ENCODE assay signal across 28 cellular contexts in the genomic region with DNA sequence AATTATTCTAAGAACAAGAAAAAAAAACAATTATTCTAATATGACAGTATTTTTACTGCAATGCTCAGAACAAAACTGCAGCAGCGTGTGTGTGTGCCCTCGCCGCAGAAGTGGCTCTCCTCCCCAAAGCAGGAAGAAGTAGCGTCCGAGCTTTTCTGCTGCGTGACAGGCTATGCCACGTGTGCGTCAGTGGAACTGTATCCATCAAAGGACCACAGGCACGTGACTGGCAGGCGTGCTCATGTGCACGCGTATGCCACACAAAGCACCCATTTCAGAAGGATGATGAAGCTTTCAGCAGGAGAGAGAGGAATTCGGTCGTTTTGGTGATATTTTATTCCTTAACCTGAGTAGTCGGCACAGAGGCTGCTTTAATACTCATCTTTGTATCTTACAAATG. TPM values are rescaled to one million over a fixed set of nuclear protein-coding genes. Genes with fewer than 3 reads are reported as not detected.
DNase-seq lines count a peak whose midpoint lies in the region; ATAC-seq and TF ChIP-seq lines count a peak whose summit lies in the region.
"Had no signal": no experiment of that assay in that cellular context is flagged by ENCODE, and none has a peak within 500 bp of the region (broad histone marks: within the 10 kb centered on the region; RNA-seq: fewer than 3 reads in every experiment).

No MANE protein-coding gene starts in this region.

- no peak overlapping the region for H3K27ac ChIP-seq in A673 (ENCODE audit: low read depth, low read length, poor library complexity, severe bottlenecking)
- H3K27ac ChIP-seq: lower lobe of right lung, right atrium auricular region, upper lobe of left lung had no signal

- ATAC-seq in natural killer cell, result no peak
- no peak for ATAC-seq in GM21526 (IDR thresholded peaks at IDR 0.05; ENCODE audit: low FRiP score, unreplicated experiment)
- ATAC-seq: HCT116, K562, lower lobe of right lung had no signal

- H3K9me3 ChIP-seq in A673 (ENCODE audit: low read depth, low read length, poor library complexity, severe bottlenecking), result no peaks in the 10 kb centered on the region
- H3K9me3 ChIP-seq: BE2C, lower lobe of right lung, right atrium auricular region, upper lobe of left lung had no signal

- CTCF ChIA-PET in A673 (lab: Charles Lee), result no interaction called here

- TF ChIP-seq CTCF in chondrocyte (IDR thresholded peaks at IDR 0.05) (no peak), natural killer cell (IDR thresholded peaks at IDR 0.05) (no peak), type B pancreatic cell (conservative IDR thresholded peaks at IDR 0.05) (no peak), A673 (conservative IDR thresholded peaks at IDR 0.05; ENCODE audit: low read depth, low read length) (no peak)

- intact Hi-C loops in natural killer cell (cut with micrococcal nuclease) (no loop called here), A673 (cut with micrococcal nuclease; ENCODE audit: unreplicated experiment) (no loop called here)

- no peak overlapping the region for H3K4me3 ChIP-seq in A673 (ENCODE audit: low read depth, low read length, poor library complexity, severe bottlenecking)
- H3K4me3 ChIP-seq: K562, lower lobe of right lung, right atrium auricular region, upper lobe of left lung had no signal

- POLR2A ChIA-PET in A673 (lab: Charles Lee; ENCODE audit: low non-redundant PET), result no interaction called here

- peaks cover 43% of the 10 kb centered on the region for H3K36me3 ChIP-seq in A673 (ENCODE audit: insufficient read depth, low read length, poor library complexity, severe bottlenecking)

- peaks cover 31% of the 10 kb centered on the region for H3K4me1 Mint-ChIP-seq in activated naive CD4-positive, alpha-beta T cell treated with anti-CD3 and anti-CD28 coated beads, Interleukin-2, amount 50 U/mL, for 24 hours
- H3K4me1 Mint-ChIP-seq in chondrocyte (ENCODE audit: low read depth) (peaks cover 23% of the 10 kb centered on the region), natural killer cell (peaks cover 13 to 27% of the 10 kb centered on the region in 2 donors), type B pancreatic cell (ENCODE audit: unreplicated experiment) (peaks cover 20% of the 10 kb centered on the region)
- peaks cover 23% of the 10 kb centered on the region for H3K4me1 Mint-ChIP-seq in activated naive CD8-positive, alpha-beta T cell treated with anti-CD3 and anti-CD28 coated beads for 36 hours

- peaks cover 14% of the 10 kb centered on the region for H3K36me3 Mint-ChIP-seq in activated naive CD4-positive, alpha-beta T cell treated with anti-CD3 and anti-CD28 coated beads, Interleukin-2, amount 50 U/mL, for 24 hours
- H3K36me3 Mint-ChIP-seq in chondrocyte (ENCODE audit: low read depth) (peaks cover 12% of the 10 kb centered on the region), natural killer cell (peaks cover 6% of the 10 kb centered on the region), type B pancreatic cell (peaks cover 26% of the 10 kb centered on the region)
- peaks cover 17% of the 10 kb centered on the region for H3K36me3 Mint-ChIP-seq in activated naive CD8-positive, alpha-beta T cell treated with anti-CD3 and anti-CD28 coated beads for 36 hours

- no TSS peak for BruUV-seq in A673 (replicated peaks; lab: Mats Ljungman, UMichigan)

- H3K9me3 Mint-ChIP-seq in activated naive CD4-positive, alpha-beta T cell treated with anti-CD3 and anti-CD28 coated beads, Interleukin-2, amount 50 U/mL, for 24 hours, result no peaks in the 10 kb centered on the region
- H3K9me3 Mint-ChIP-seq in chondrocyte (ENCODE audit: low read depth), result no peaks in the 10 kb centered on the region
- no peaks in the 10 kb centered on the region for H3K9me3 Mint-ChIP-seq in natural killer cell
- H3K9me3 Mint-ChIP-seq in type B pancreatic cell, result no peaks in the 10 kb centered on the region
- peaks cover 3% of the 10 kb centered on the region for H3K9me3 Mint-ChIP-seq in activated naive CD8-positive, alpha-beta T cell treated with anti-CD3 and anti-CD28 coated beads for 36 hours
- H3K9me3 Mint-ChIP-seq: activated CD4-positive, alpha-beta memory T cell treated with anti-CD3 and anti-CD28 coated beads, Interleukin-2, amount 10 ng/mL, durations not matched to agents 7 days and 5 days; stimulated activated naive CD8-positive, alpha-beta T cell treated with anti-CD3 and anti-CD28 coated beads, Interleukin-15, Interleukin-2, amounts not matched to agents 100 ng/mL and 50 ng/mL, for 24 hours had no signal

- no peaks in the 10 kb centered on the region for H3K27me3 Mint-ChIP-seq in activated naive CD4-positive, alpha-beta T cell treated with anti-CD3 and anti-CD28 coated beads, Interleukin-2, amount 50 U/mL, for 24 hours
- H3K27me3 Mint-ChIP-seq in chondrocyte (ENCODE audit: low read depth) (no peaks in the 10 kb centered on the region), natural killer cell (ENCODE audit: low read depth in 2 of 2) (no peaks in the 10 kb centered on the region), type B pancreatic cell (peaks cover 18% of the 10 kb centered on the region)
- H3K27me3 Mint-ChIP-seq in activated naive CD8-positive, alpha-beta T cell treated with anti-CD3 and anti-CD28 coated beads for 36 hours, result no peaks in the 10 kb centered on the region

- DNase-seq in activated naive CD4-positive, alpha-beta T cell treated with Interleukin-2 at 50 U/mL for 16 hours, result no peak
- DNase-seq in chondrocyte (ENCODE audit: low spot score) (peak; percentile 26), natural killer cell (no peak), type B pancreatic cell (ENCODE audit: extremely low spot score, unreplicated experiment) (no peak), A673 (ENCODE audit: low spot score) (no peak)
- DNase-seq in activated naive CD8-positive, alpha-beta T cell treated with anti-CD3 and anti-CD28 coated beads for 36 hours, result no peak
- DNase-seq: 8988T; activated CD4-positive, alpha-beta memory T cell treated with anti-CD3 and anti-CD28 coated beads, Interleukin-2, amount 10 ng/mL, durations not matched to agents 7 days and 5 days; activated CD4-positive, CD25-positive, alpha-beta regulatory T cell; amniotic stem cell; BE2C; central memory CD4-positive, alpha-beta T cell; erythroblast; foreskin fibroblast; lower lobe of right lung; NCI-H1694; NCI-H69; Right ventricle myocardium superior; stimulated activated CD4-positive, alpha-beta T cell treated with anti-CD3 and anti-CD28 coated beads, Interleukin-12 subunit alpha, Interleukin-12 subunit beta, amount 100 ng/mL, for 4 hours; stimulated activated CD4-positive, alpha-beta T cell treated with anti-CD3 and anti-CD28 coated beads, Interleukin-4, amount 100 ng/mL, for 4 hours; T1000; upper lobe of left lung had no signal

- H3K27me3 ChIP-seq in A673 (replicated peaks; ENCODE audit: insufficient read depth, low read depth, low read length, poor library complexity), result no peaks in the 10 kb centered on the region
- H3K27me3 ChIP-seq: BE2C, right atrium auricular region, upper lobe of left lung had no signal

- H3K4me1 ChIP-seq in A673 (ENCODE audit: insufficient read depth, low read length, poor library complexity, severe bottlenecking), result peaks cover 10% of the 10 kb centered on the region

- no peak overlapping the region for H3K27ac Mint-ChIP-seq in activated naive CD4-positive, alpha-beta T cell treated with anti-CD3 and anti-CD28 coated beads, Interleukin-2, amount 50 U/mL, for 24 hours
- H3K27ac Mint-ChIP-seq in chondrocyte (ENCODE audit: unreplicated experiment), result no peak overlapping the region
- no peak overlapping the region for H3K27ac Mint-ChIP-seq in natural killer cell
- H3K27ac Mint-ChIP-seq in type B pancreatic cell, result no peak overlapping the region
- H3K27ac Mint-ChIP-seq in activated naive CD8-positive, alpha-beta T cell treated with anti-CD3 and anti-CD28 coated beads for 36 hours, result no peak overlapping the region
- H3K27ac Mint-ChIP-seq: activated CD4-positive, alpha-beta memory T cell treated with anti-CD3 and anti-CD28 coated beads, Interleukin-2, amount 10 ng/mL, durations not matched to agents 7 days and 5 days; stimulated activated naive CD8-positive, alpha-beta T cell treated with anti-CD3 and anti-CD28 coated beads, Interleukin-15, Interleukin-2, amounts not matched to agents 100 ng/mL and 50 ng/mL, for 24 hours had no signal

- peak overlapping the region; percentile 47 for H3K4me3 Mint-ChIP-seq in activated naive CD4-positive, alpha-beta T cell treated with anti-CD3 and anti-CD28 coated beads, Interleukin-2, amount 50 U/mL, for 24 hours
- no peak overlapping the region for H3K4me3 Mint-ChIP-seq in chondrocyte (ENCODE audit: unreplicated experiment)
- H3K4me3 Mint-ChIP-seq in natural killer cell, result peak overlapping the region; percentile 43
- H3K4me3 Mint-ChIP-seq in type B pancreatic cell, result peak overlapping the region; percentile 65
- no peak overlapping the region for H3K4me3 Mint-ChIP-seq in activated naive CD8-positive, alpha-beta T cell treated with anti-CD3 and anti-CD28 coated beads for 36 hours
- H3K4me3 Mint-ChIP-seq: activated CD4-positive, alpha-beta memory T cell treated with anti-CD3 and anti-CD28 coated beads, Interleukin-2, amount 10 ng/mL, durations not matched to agents 7 days and 5 days; stimulated activated naive CD8-positive, alpha-beta T cell treated with anti-CD3 and anti-CD28 coated beads, Interleukin-15, Interleukin-2, amounts not matched to agents 100 ng/mL and 50 ng/mL, for 24 hours had no signal

RNA-seq across cellular contexts. Expression of gene TCFL5, which starts 3.6 kb away (rescaled TPM):
- total RNA-seq in chondrocyte, result 12.7 to 20.0 TPM (median 13.0 TPM) in 3 replicates
- total RNA-seq in natural killer cell, result 1 to 10 TPM; 5.1 to 8.0 (median 6.4) TPM
- 6.1 and 11.8 TPM in 2 replicates for total RNA-seq in type B pancreatic cell (ENCODE audit: low replicate concordance)
- total RNA-seq in A673 (2021), result 13.9 and 16.1 TPM in 2 replicates
- 1 to 10 TPM; 5.4 to 5.8 TPM for total RNA-seq in activated naive CD8-positive, alpha-beta T cell treated with anti-CD3 and anti-CD28 coated beads for 36 hours

RNA-seq across cellular contexts. Expression of gene COL9A3, which starts 41.2 kb away (rescaled TPM):
- total RNA-seq in chondrocyte (8.6 to 11.3 TPM (median 8.9 TPM) in 3 replicates), natural killer cell (1 to 10 TPM in 1 of 3 donors, not detected in 2; 1.9 TPM), type B pancreatic cell (ENCODE audit: low replicate concordance) (8.8 and 21.2 TPM in 2 replicates), A673 (2021) (8.4 and 11.7 TPM in 2 replicates)
- 1 to 10 TPM in 1 of 2 experiments, under 1 TPM in 1; 0.35 to 1.0 TPM for total RNA-seq in activated naive CD8-positive, alpha-beta T cell treated with anti-CD3 and anti-CD28 coated beads for 36 hours
- total RNA-seq: activated CD4-positive, alpha-beta memory T cell treated with anti-CD3 and anti-CD28 coated beads, Interleukin-2, amount 10 ng/mL, durations not matched to agents 7 days and 5 days had no signal

RNA-seq across cellular contexts. Expression of gene OGFR, which starts 53.4 kb away (rescaled TPM):
- 31.5 to 32.2 TPM (median 31.8 TPM) in 3 replicates for total RNA-seq in chondrocyte
- total RNA-seq in natural killer cell, result 10 to 100 TPM; 71.0 to 84.0 (median 83.0) TPM
- total RNA-seq in type B pancreatic cell (ENCODE audit: low replicate concordance), result 42.8 and 49.6 TPM in 2 replicates
- 46.1 and 47.7 TPM in 2 replicates for total RNA-seq in A673 (2021)
- 10 to 100 TPM; 66.1 to 69.9 TPM for total RNA-seq in activated naive CD8-positive, alpha-beta T cell treated with anti-CD3 and anti-CD28 coated beads for 36 hours

Comparison
In these comparisons a context has a peak if more than half of its experiments do, and no peak if none do; other contexts are left out.
1. H3K4me3 Mint-ChIP-seq: peak in activated naive CD4-positive, alpha-beta T cell treated with anti-CD3 and anti-CD28 coated beads, Interleukin-2, amount 50 U/mL, for 24 hours (single experiment), natural killer cell (single experiment) and type B pancreatic cell (single experiment); none in chondrocyte (single experiment) and activated naive CD8-positive, alpha-beta T cell treated with anti-CD3 and anti-CD28 coated beads for 36 hours (single experiment).